ENCODE assay signal across 8 cellular contexts in the genomic region with DNA sequence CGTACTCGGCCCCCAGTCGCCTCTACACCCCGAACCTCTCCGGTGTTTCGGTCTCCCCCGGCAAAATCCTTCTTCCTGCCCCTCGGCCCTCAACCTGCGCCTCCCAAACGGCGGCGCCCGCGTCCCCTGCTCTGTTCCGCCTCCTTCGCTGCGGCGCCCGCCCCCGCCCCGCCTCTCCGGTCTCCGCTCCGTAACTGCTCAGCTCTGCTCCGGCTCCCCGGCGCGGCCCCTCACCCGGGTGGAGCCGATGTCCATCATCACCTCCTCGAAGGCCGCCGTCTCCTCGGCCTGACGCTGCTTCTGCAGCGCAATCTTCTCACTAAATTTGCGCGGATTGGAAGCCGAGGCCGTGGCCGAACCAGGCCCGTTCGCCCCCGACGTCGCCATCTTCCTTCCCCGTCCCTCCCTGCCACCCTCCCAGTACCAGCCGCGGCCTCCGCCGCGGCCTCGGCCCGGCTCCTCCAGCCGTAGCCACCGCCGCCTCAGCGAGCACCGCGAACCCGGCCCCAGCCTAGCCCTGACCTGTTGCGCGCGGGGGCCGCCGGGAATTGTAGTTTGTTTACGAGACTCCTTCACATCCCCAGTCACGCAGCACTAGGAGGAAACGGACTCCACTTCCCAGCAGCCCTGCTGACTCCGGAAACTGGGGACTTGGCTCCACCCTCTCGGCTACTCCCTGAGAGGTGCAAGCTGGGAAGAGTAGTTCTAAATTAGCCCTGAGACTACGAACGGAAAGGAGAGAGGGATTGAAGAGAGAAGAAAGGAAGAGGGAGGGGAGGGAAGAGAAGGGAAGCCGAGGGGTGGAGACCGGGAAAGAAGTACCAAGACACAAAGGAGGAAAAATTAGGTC. TPM values are rescaled to one million over a fixed set of nuclear protein-coding genes. Genes with fewer than 3 reads are reported as not detected.
A peak's percentile ranks its signal among the peaks of the same experiment; 100 is the strongest.
DNase-seq lines count a peak whose midpoint lies in the region; ATAC-seq, FAIRE-seq and TF ChIP-seq lines count a peak whose summit lies in the region.

A gene with protein sequence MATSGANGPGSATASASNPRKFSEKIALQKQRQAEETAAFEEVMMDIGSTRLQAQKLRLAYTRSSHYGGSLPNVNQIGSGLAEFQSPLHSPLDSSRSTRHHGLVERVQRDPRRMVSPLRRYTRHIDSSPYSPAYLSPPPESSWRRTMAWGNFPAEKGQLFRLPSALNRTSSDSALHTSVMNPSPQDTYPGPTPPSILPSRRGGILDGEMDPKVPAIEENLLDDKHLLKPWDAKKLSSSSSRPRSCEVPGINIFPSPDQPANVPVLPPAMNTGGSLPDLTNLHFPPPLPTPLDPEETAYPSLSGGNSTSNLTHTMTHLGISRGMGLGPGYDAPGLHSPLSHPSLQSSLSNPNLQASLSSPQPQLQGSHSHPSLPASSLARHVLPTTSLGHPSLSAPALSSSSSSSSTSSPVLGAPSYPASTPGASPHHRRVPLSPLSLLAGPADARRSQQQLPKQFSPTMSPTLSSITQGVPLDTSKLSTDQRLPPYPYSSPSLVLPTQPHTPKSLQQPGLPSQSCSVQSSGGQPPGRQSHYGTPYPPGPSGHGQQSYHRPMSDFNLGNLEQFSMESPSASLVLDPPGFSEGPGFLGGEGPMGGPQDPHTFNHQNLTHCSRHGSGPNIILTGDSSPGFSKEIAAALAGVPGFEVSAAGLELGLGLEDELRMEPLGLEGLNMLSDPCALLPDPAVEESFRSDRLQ (minus strand): TSS at position 502 of the 850 bp plus-strand sequence. CDS start 115 bp downstream, at position 387.

- peak; percentile 99 for DNase-seq in DMS 273 (lab: John Stamatoyannopoulos, UW; ENCODE audit: unreplicated experiment)
- DNase-seq in IMR-90, result peak; percentile 98
- DNase-seq in OCI-LY7 (ENCODE audit: low spot score), result peak; percentile 98
- DNase-seq in activated T-cell treated with anti-CD3 and anti-CD28 coated beads for 1 hour (ENCODE audit: low read depth), result peak; percentile 95
- peak; percentile 98 for DNase-seq in endothelial cell of umbilical vein (ENCODE audit: low read depth, low spot score)
- DNase-seq in midbrain (lab: John Stamatoyannopoulos, UW), result peak; percentile 98
- peak; percentile 90 to 93 for DNase-seq in stimulated activated CD8-positive, alpha-beta memory T cell treated with anti-CD3 and anti-CD28 coated beads, Interleukin-2, amount 100 ng/mL, for 1 hour (ENCODE audit: low read depth in 2 of 2)

- dilution Hi-C loops in IMR-90 (cut with HindIII; ENCODE audit: low sequenced_read_pairs, unreplicated experiment), result no loop called here
- dilution Hi-C loops in endothelial cell of umbilical vein (cut with MboI; ENCODE audit: extremely low pct_ligation_motif_present, low sequenced_read_pairs), result no loop called here

- no peak within 1 kb of the TSS; the same call in 2 of the 3 replicates for H2BK15ac ChIP-seq in IMR-90 (ENCODE audit: low read depth, low read length)

- H3K27ac ChIP-seq in IMR-90 (ENCODE audit: insufficient read depth, low read length) (peak within 1 kb of the TSS; percentile 92), OCI-LY7 (ENCODE audit: low read depth, low read length, poor library complexity, severe bottlenecking) (peak within 1 kb of the TSS; percentile 74), endothelial cell of umbilical vein (ENCODE audit: insufficient read depth, low read depth, low read length) (peak within 1 kb of the TSS; percentile 18)

- H3K9me3 ChIP-seq in IMR-90 (ENCODE audit: control insufficient read depth, insufficient read depth, low read length) (no peaks in the 10 kb centered on the region), OCI-LY7 (ENCODE audit: low read length) (no peaks in the 10 kb centered on the region), endothelial cell of umbilical vein (replicated peaks; ENCODE audit: control insufficient read depth, insufficient read depth, low read length) (no peaks in the 10 kb centered on the region)

- H2BK20ac ChIP-seq in IMR-90 (ENCODE audit: low read depth, low read length), result no peak within 1 kb of the TSS

- H3K23ac ChIP-seq in IMR-90 (ENCODE audit: low read depth, low read length), result peak within 1 kb of the TSS; percentile 97

- peaks cover 26% of the 10 kb centered on the region for H3K36me3 ChIP-seq in IMR-90 (ENCODE audit: control insufficient read depth, insufficient read depth, low read length)
- H3K36me3 ChIP-seq in OCI-LY7 (ENCODE audit: insufficient read depth, low read length), result peaks cover 32% of the 10 kb centered on the region
- H3K36me3 ChIP-seq in endothelial cell of umbilical vein (ENCODE audit: control insufficient read depth in 2 of 2, extremely low read depth in 1 of 2, insufficient read depth in 2 of 2, low read length in 2 of 2), result peaks cover 0 to 17% of the 10 kb centered on the region in 2 experiments

- intact Hi-C loops in IMR-90 (cut with micrococcal nuclease) (no loop called here), OCI-LY7 (cut with micrococcal nuclease; ENCODE audit: unreplicated experiment) (loop anchor here (1.0 kb wide), 1 partner anchor 12 kb away; a partner anchor contains a TSS), endothelial cell of umbilical vein (cut with micrococcal nuclease) (loop anchor here (1.0 kb wide), 4 partner anchors 12 to 35 kb away; a partner anchor contains a TSS)

- H3K4me3 ChIP-seq in IMR-90 (ENCODE audit: insufficient read depth, low read depth, low read length) (peak within 1 kb of the TSS; percentile 78), OCI-LY7 (ENCODE audit: low read depth, low read length, poor library complexity, severe bottlenecking) (peak within 1 kb of the TSS; percentile 87), endothelial cell of umbilical vein (replicated peaks in 1 of 3; ENCODE audit: insufficient read depth in 1 of 3, low read depth in 1 of 3, low read length in 3 of 3) (peak within 1 kb of the TSS; percentile 47 to 80 (median 75))

- peaks cover 20 to 79% of the 10 kb centered on the region in 2 experiments for H3K79me1 ChIP-seq in IMR-90 (ENCODE audit: low read depth in 1 of 2, low read length in 2 of 2)

- H4K20me1 ChIP-seq in IMR-90 (ENCODE audit: insufficient read depth, low read length) (peaks cover 41% of the 10 kb centered on the region), OCI-LY7 (ENCODE audit: insufficient read depth, low read length) (peaks cover 18% of the 10 kb centered on the region), endothelial cell of umbilical vein (replicated peaks; ENCODE audit: control insufficient read depth, extremely low read depth, insufficient read depth, low read length) (no peaks in the 10 kb centered on the region)

- H4K8ac ChIP-seq in IMR-90 (ENCODE audit: low read depth in 2 of 2, low read length in 2 of 2), result peak within 1 kb of the TSS; percentile 19 to 94

- H2AFZ ChIP-seq in IMR-90 (replicated peaks; ENCODE audit: low read length, poor library complexity), result peak within 1 kb of the TSS; percentile 86
- peak within 1 kb of the TSS; percentile 16; the same call in 1 of the 2 replicates for H2AFZ ChIP-seq in OCI-LY7 (ENCODE audit: low read length)
- H2AFZ ChIP-seq in endothelial cell of umbilical vein (ENCODE audit: low read depth, low read length), result peak within 1 kb of the TSS; percentile 47

- H3K27me3 ChIP-seq in IMR-90 (ENCODE audit: control insufficient read depth, insufficient read depth, low read length) (no peaks in the 10 kb centered on the region), endothelial cell of umbilical vein (ENCODE audit: control insufficient read depth in 2 of 2, insufficient read depth in 2 of 2, low read length in 2 of 2) (no peaks in the 10 kb centered on the region)

- FAIRE-seq in endothelial cell of umbilical vein (lab: Jason Lieb, UNC), result peak; percentile 100

- 0% methylated on average over 31 of the region's 75 CpGs; no CpG with 5 or more reads in 1 of the 2 experiments for WGBS in IMR-90 (ENCODE audit: extremely low coverage in 2 of 2, insufficient read length in 1 of 2), 2 experiments

- peak within 1 kb of the TSS; percentile 65 for H4K5ac ChIP-seq in IMR-90 (ENCODE audit: low read depth, low read length)

- no peaks in the 10 kb centered on the region for H3K9me2 ChIP-seq in OCI-LY7 (ENCODE audit: insufficient read depth, low read length)

- H2AK9ac ChIP-seq in IMR-90 (replicated peaks; ENCODE audit: low read depth, low read length, poor library complexity), result peak within 1 kb of the TSS; percentile 32

- TF ChIP-seq POLR2A in IMR-90 (IDR thresholded peaks at IDR 0.05; ENCODE audit: low read depth, low read length) (peak; percentile 72), endothelial cell of umbilical vein (IDR thresholded peaks at IDR 0.05; ENCODE audit: low read depth, low read length) (peak; percentile 33)

- H3K79me2 ChIP-seq in OCI-LY7 (ENCODE audit: insufficient read depth, low read depth, low read length) (peaks cover 53% of the 10 kb centered on the region), endothelial cell of umbilical vein (ENCODE audit: control insufficient read depth, insufficient read depth, low read length) (peaks cover 45% of the 10 kb centered on the region)

- in situ Hi-C loops in IMR-90 (cut with MboI; ENCODE audit: low sequenced_read_pairs), result loop anchor here (25.0 kb wide), 1 partner anchor 421 kb away; a partner anchor contains a TSS

- ATAC-seq in GM21528 (IDR thresholded peaks at IDR 0.05; ENCODE audit: low FRiP score, unreplicated experiment) (peak; percentile 71), IMR-90 (ENCODE audit: low read depth) (peak; percentile 78)

- H3K14ac ChIP-seq in IMR-90 (replicated peaks; ENCODE audit: low read depth, low read length), result peak within 1 kb of the TSS; percentile 98

- H3K9me1 ChIP-seq in IMR-90 (ENCODE audit: insufficient read depth, low read length) (peaks cover 27% of the 10 kb centered on the region), endothelial cell of umbilical vein (replicated peaks; ENCODE audit: control insufficient read depth, extremely low read depth, insufficient read depth, low read length) (no peaks in the 10 kb centered on the region)

- H3K4me1 ChIP-seq in IMR-90 (ENCODE audit: control insufficient read depth, insufficient read depth, low read length) (peaks cover 16% of the 10 kb centered on the region), OCI-LY7 (ENCODE audit: insufficient read depth, low read length, poor library complexity, severe bottlenecking) (peaks cover 43% of the 10 kb centered on the region), endothelial cell of umbilical vein (ENCODE audit: control insufficient read depth, extremely low read depth, insufficient read depth, low read length) (peaks cover 35% of the 10 kb centered on the region)

- peak within 1 kb of the TSS; percentile 44 for H4K91ac ChIP-seq in IMR-90 (ENCODE audit: insufficient read depth, low read depth, low read length)

- peak within 1 kb of the TSS; percentile 71 for H2BK5ac ChIP-seq in IMR-90 (ENCODE audit: low read depth, low read length, poor library complexity, severe bottlenecking)

- peak within 1 kb of the TSS; percentile 23; the same call in 1 of the 2 replicates for H2BK120ac ChIP-seq in IMR-90 (ENCODE audit: low read depth, low read length)

- POLR2A ChIA-PET in IMR-90 (lab: Charles Lee; ENCODE audit: unreplicated experiment), result interaction anchor here (0.5 to 1.3 kb wide), 5 partner anchors 12 to 417 kb away, joined by 3 to 6 read pairs (median 3); a partner anchor contains a TSS
- POLR2A ChIA-PET in OCI-LY7 (lab: Charles Lee), result interaction anchor here (0.8 to 2.5 kb wide), 2 partner anchors 8 to 9 kb away, joined by 3 to 16 read pairs; a partner anchor contains a TSS
- POLR2A ChIA-PET in endothelial cell of umbilical vein (lab: Charles Lee), result interaction anchor here (0.9 to 1.2 kb wide), 2 partner anchors 12 to 77 kb away, joined by 3 to 5 read pairs; a partner anchor contains a TSS

- peak within 1 kb of the TSS; percentile 92 for H2AK5ac ChIP-seq in IMR-90 (ENCODE audit: low read depth, low read length)

- peak within 1 kb of the TSS; percentile 100 for H3K4me2 ChIP-seq in IMR-90 (ENCODE audit: low read depth, low read length)
- H3K4me2 ChIP-seq in OCI-LY7 (ENCODE audit: low read length), result peak within 1 kb of the TSS; percentile 97
- peak within 1 kb of the TSS; percentile 72 for H3K4me2 ChIP-seq in endothelial cell of umbilical vein (ENCODE audit: insufficient read depth, low read length)

- CTCF ChIA-PET in IMR-90 (lab: Yijun Ruan, JAX) (interaction anchor here (1.0 to 1.3 kb wide), 2 partner anchors 9 to 12 kb away, joined by 3 read pairs; a partner anchor contains a TSS), OCI-LY7 (lab: Charles Lee; ENCODE audit: unreplicated experiment) (no interaction called here), endothelial cell of umbilical vein (lab: Charles Lee) (interaction anchor here (1.5 to 4.2 kb wide), 4 partner anchors 9 to 21 kb away, joined by 4 to 25 read pairs (median 7); a partner anchor contains a TSS)

- H3K56ac ChIP-seq in IMR-90 (ENCODE audit: extremely low read depth, insufficient read depth, low read length), result peak within 1 kb of the TSS; percentile 63

- TF ChIP-seq CTCF in IMR-90 (conservative IDR thresholded peaks at IDR 0.05; ENCODE audit: low read depth, low read length), result 0 out of 2 replicates have a peak, but pooled peaks have one; percentile 4
- peak; percentile 37; the same call in 1 of the 2 replicates for TF ChIP-seq CTCF in OCI-LY7 (conservative IDR thresholded peaks at IDR 0.05; ENCODE audit: low read length)
- no peak for TF ChIP-seq CTCF in endothelial cell of umbilical vein (IDR thresholded peaks at IDR 0.05; ENCODE audit: extremely low read depth in 1 of 2, insufficient read depth in 1 of 2, low read depth in 1 of 2, low read length in 2 of 2)

- peak within 1 kb of the TSS; percentile 35; the same call in 1 of the 2 replicates for H3K18ac ChIP-seq in IMR-90 (ENCODE audit: low read depth, low read length)

- H3K4ac ChIP-seq in IMR-90 (ENCODE audit: low read depth, low read length), result peak within 1 kb of the TSS; percentile 85

- no peak; the same call in 1 of the 2 replicates for TF ChIP-seq RAD21 in IMR-90 (IDR thresholded peaks at IDR 0.05; ENCODE audit: low read length)

- BruUV-seq in IMR-90 (replicated peaks; lab: Mats Ljungman, UMichigan) (no TSS peak), OCI-LY7 (replicated peaks; lab: Mats Ljungman, UMichigan) (no TSS peak), endothelial cell of umbilical vein (replicated peaks; lab: Mats Ljungman, UMichigan) (no TSS peak)

- H3K9ac ChIP-seq in IMR-90 (ENCODE audit: low read depth, low read length) (peak within 1 kb of the TSS; percentile 92), endothelial cell of umbilical vein (replicated peaks; ENCODE audit: extremely low read depth, insufficient read depth, low read length) (peak within 1 kb of the TSS; percentile 72)

RNA-seq across cellular contexts. Expression of the gene that starts here (rescaled TPM):
- total RNA-seq in IMR-90 (2012; rRNA removed) (1.9 and 2.7 TPM in 2 replicates), OCI-LY7 (2022) (65.6 and 67.9 TPM in 2 replicates), endothelial cell of umbilical vein (39.0 and 42.2 TPM in 2 replicates)
- polyA plus RNA-seq in IMR-90 (2012; rRNA removed) (20.1 and 22.2 TPM in 2 replicates), endothelial cell of umbilical vein (40.2 and 47.5 TPM in 2 replicates)
- 12.2 and 16.7 TPM in 2 replicates for polyA plus RNA-seq in IMR-90 (2012; cell fraction: cytosol; rRNA removed)
- 59.1 and 73.2 TPM in 2 replicates for polyA plus RNA-seq in IMR-90 (2012; cell fraction: nucleus; rRNA removed; ENCODE audit: low replicate concordance)
- 15.6 and 29.1 TPM in 2 replicates for total RNA-seq in OCI-LY7 (2014; rRNA removed; shearing (Covaris generic))
- polyA plus RNA-seq in endothelial cell of umbilical vein (2011; cell fraction: cytosol; rRNA removed), result 22.6 and 23.0 TPM in 2 replicates
- 76.2 and 122 TPM in 2 replicates for polyA plus RNA-seq in endothelial cell of umbilical vein (2011; cell fraction: nucleus; rRNA removed)
- 22.8 and 25.2 TPM in 2 replicates for polyA plus RNA-seq in endothelial cell of umbilical vein (2012)
- polyA minus RNA-seq in endothelial cell of umbilical vein, result 44.8 and 55.2 TPM in 2 replicates
- 11.1 TPM for polyA minus RNA-seq in endothelial cell of umbilical vein (2011; cell fraction: cytosol; rRNA and poly(A)+ RNA removed)
- polyA minus RNA-seq in endothelial cell of umbilical vein (2011; cell fraction: nucleus; rRNA and poly(A)+ RNA removed), result 49.1 and 54.9 TPM in 2 replicates

Comparison
In these comparisons a context has a peak if more than half of its experiments do, and no peak if none do; other contexts are left out.
1. Peak in every context shown above with its lines: DNase-seq, ATAC-seq, H3K4me3 ChIP-seq and H3K27ac ChIP-seq.
2. H2AFZ ChIP-seq: peak in every context shown above with its lines; median percentile 86 in IMR-90; 47 in endothelial cell of umbilical vein; 16 in OCI-LY7.
3. H3K27ac ChIP-seq: peak in every context shown above with its lines; median percentile 92 in IMR-90; 74 in OCI-LY7; 18 in endothelial cell of umbilical vein.
4. CTCF ChIP-seq: peak in IMR-90 (single experiment) and OCI-LY7 (single experiment); none in endothelial cell of umbilical vein (0 of 2).